20 cellular contexts compared by ENCODE assay signal in the genomic region with DNA sequence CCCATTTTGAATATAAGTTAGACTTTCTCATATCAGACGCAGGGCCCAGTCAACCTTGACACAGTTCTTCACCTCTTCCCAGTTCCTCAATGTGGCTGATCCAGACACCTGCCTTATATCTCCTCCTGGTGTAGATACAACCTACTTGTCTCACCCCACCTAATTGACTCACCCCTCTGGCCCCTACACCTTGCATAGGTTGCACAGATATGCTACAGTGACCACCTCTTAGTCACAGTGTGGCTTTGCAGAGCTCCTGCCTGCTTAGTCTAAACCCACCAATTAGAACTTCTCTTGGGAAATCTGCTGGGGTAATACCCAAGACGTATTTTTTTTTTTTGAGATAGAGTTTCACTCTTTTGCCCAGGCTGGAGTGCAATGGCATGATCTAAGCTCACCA. TPM values are rescaled to one million over a fixed set of nuclear protein-coding genes. Genes with fewer than 3 reads are reported as not detected.
"Had no signal": no experiment of that assay in that cellular context is flagged by ENCODE, and none has a peak within 500 bp of the region (broad histone marks: within the 10 kb centered on the region; RNA-seq: fewer than 3 reads in every experiment).

No MANE protein-coding gene starts in this region.

- H3K9me3 Mint-ChIP-seq: activated CD4-positive, alpha-beta memory T cell treated with anti-CD3 and anti-CD28 coated beads, Interleukin-2, amount 10 ng/mL, durations not matched to agents 7 days and 5 days; activated naive CD8-positive, alpha-beta T cell treated with anti-CD3 and anti-CD28 coated beads, Interleukin-2, amount 10 ng/mL, durations not matched to agents 7 days and 5 days; natural killer cell; T-cell had no signal

- H3K4me1 ChIP-seq: colonic mucosa, lower lobe of right lung had no signal

- H3K27ac Mint-ChIP-seq: activated CD4-positive, alpha-beta memory T cell treated with anti-CD3 and anti-CD28 coated beads, Interleukin-2, amount 10 ng/mL, durations not matched to agents 7 days and 5 days; activated CD4-positive, alpha-beta T cell treated with anti-CD3 and anti-CD28 coated beads for 36 hours; activated naive CD8-positive, alpha-beta T cell treated with anti-CD3 and anti-CD28 coated beads, Interleukin-2, amount 10 ng/mL, durations not matched to agents 7 days and 5 days; natural killer cell; progenitor cell of endocrine pancreas; T-cell had no signal

- H3K9me3 ChIP-seq: colonic mucosa, lower lobe of right lung, mucosa of descending colon had no signal

- DNase-seq: activated CD4-positive, alpha-beta memory T cell treated with anti-CD3 and anti-CD28 coated beads, Interleukin-2, amount 10 ng/mL, durations not matched to agents 7 days and 5 days; activated CD4-positive, alpha-beta T cell treated with anti-CD3 and anti-CD28 coated beads for 36 hours; activated CD8-positive, alpha-beta memory T cell treated with anti-CD3 and anti-CD28 coated beads, Interleukin-2, amount 50 U/mL, for 4 hours; activated naive CD8-positive, alpha-beta T cell treated with anti-CD3 and anti-CD28 coated beads, Interleukin-2, amount 10 ng/mL, durations not matched to agents 7 days and 5 days; aorta; colonic mucosa; effector CD4-positive, alpha-beta T cell; left cardiac atrium; lower lobe of right lung; mucosa of descending colon; natural killer cell; right cardiac atrium; stimulated activated naive CD8-positive, alpha-beta T cell treated with anti-CD3 and anti-CD28 coated beads, Interleukin-15, Interleukin-2, amounts not matched to agents 100 U/mL and 50 U/mL, for 24 hours; T-cell; T1000 had no signal

- H3K27ac ChIP-seq: cardiac muscle cell, colonic mucosa, hepatocyte, lower lobe of right lung, VCaP had no signal

- H3K4me2 ChIP-seq: hepatocyte had no signal

- ATAC-seq: activated CD4-positive, alpha-beta T cell treated with anti-CD3 and anti-CD28 coated beads for 36 hours; left cardiac atrium; lower lobe of right lung; mucosa of descending colon; natural killer cell; right cardiac atrium; stimulated activated naive CD8-positive, alpha-beta T cell treated with anti-CD3 and anti-CD28 coated beads, Interleukin-15, Interleukin-2, amounts not matched to agents 100 U/mL and 50 U/mL, for 24 hours; T-cell had no signal

- H3K36me3 Mint-ChIP-seq: activated naive CD8-positive, alpha-beta T cell treated with anti-CD3 and anti-CD28 coated beads, Interleukin-2, amount 10 ng/mL, durations not matched to agents 7 days and 5 days; natural killer cell; T-cell had no signal

- H3K4me3 ChIP-seq: cardiac muscle cell, colonic mucosa, hepatocyte, lower lobe of right lung, mucosa of descending colon had no signal

- H3K4me3 Mint-ChIP-seq: activated CD4-positive, alpha-beta memory T cell treated with anti-CD3 and anti-CD28 coated beads, Interleukin-2, amount 10 ng/mL, durations not matched to agents 7 days and 5 days; activated CD4-positive, alpha-beta T cell treated with anti-CD3 and anti-CD28 coated beads for 36 hours; activated naive CD8-positive, alpha-beta T cell treated with anti-CD3 and anti-CD28 coated beads, Interleukin-2, amount 10 ng/mL, durations not matched to agents 7 days and 5 days; natural killer cell; T-cell had no signal

- H2AFZ ChIP-seq: hepatocyte had no signal

- H3K4me1 Mint-ChIP-seq: activated CD4-positive, alpha-beta memory T cell treated with anti-CD3 and anti-CD28 coated beads, Interleukin-2, amount 10 ng/mL, durations not matched to agents 7 days and 5 days; activated CD4-positive, alpha-beta T cell treated with anti-CD3 and anti-CD28 coated beads for 36 hours; activated naive CD8-positive, alpha-beta T cell treated with anti-CD3 and anti-CD28 coated beads, Interleukin-2, amount 10 ng/mL, durations not matched to agents 7 days and 5 days; natural killer cell; T-cell had no signal

- H3K79me2 ChIP-seq: hepatocyte had no signal

- H3K36me3 ChIP-seq: cardiac muscle cell, colonic mucosa, lower lobe of right lung had no signal

- H3K27me3 ChIP-seq: cardiac muscle cell, colonic mucosa, hepatocyte had no signal

RNA-seq across cellular contexts. Expression of gene CHP2, which starts 16.8 kb away (rescaled TPM):
- total RNA-seq: activated CD4-positive, alpha-beta memory T cell treated with anti-CD3 and anti-CD28 coated beads, Interleukin-2, amount 10 ng/mL, durations not matched to agents 7 days and 5 days; activated CD4-positive, alpha-beta T cell treated with anti-CD3 and anti-CD28 coated beads for 36 hours; activated naive CD8-positive, alpha-beta T cell treated with anti-CD3 and anti-CD28 coated beads, Interleukin-2, amount 10 ng/mL, durations not matched to agents 7 days and 5 days; cardiac muscle cell; left cardiac atrium; natural killer cell; progenitor cell of endocrine pancreas; right cardiac atrium; T-cell had no signal
- polyA plus RNA-seq: cardiac muscle cell had no signal

RNA-seq across cellular contexts. Expression of gene ERN2, which starts 58.6 kb away (rescaled TPM):
- total RNA-seq: activated CD4-positive, alpha-beta memory T cell treated with anti-CD3 and anti-CD28 coated beads, Interleukin-2, amount 10 ng/mL, durations not matched to agents 7 days and 5 days; activated CD4-positive, alpha-beta T cell treated with anti-CD3 and anti-CD28 coated beads for 36 hours; activated naive CD8-positive, alpha-beta T cell treated with anti-CD3 and anti-CD28 coated beads, Interleukin-2, amount 10 ng/mL, durations not matched to agents 7 days and 5 days; aorta; natural killer cell; temporal lobe had no signal
- polyA plus RNA-seq: right cardiac atrium had no signal
